In the genomic region with DNA sequence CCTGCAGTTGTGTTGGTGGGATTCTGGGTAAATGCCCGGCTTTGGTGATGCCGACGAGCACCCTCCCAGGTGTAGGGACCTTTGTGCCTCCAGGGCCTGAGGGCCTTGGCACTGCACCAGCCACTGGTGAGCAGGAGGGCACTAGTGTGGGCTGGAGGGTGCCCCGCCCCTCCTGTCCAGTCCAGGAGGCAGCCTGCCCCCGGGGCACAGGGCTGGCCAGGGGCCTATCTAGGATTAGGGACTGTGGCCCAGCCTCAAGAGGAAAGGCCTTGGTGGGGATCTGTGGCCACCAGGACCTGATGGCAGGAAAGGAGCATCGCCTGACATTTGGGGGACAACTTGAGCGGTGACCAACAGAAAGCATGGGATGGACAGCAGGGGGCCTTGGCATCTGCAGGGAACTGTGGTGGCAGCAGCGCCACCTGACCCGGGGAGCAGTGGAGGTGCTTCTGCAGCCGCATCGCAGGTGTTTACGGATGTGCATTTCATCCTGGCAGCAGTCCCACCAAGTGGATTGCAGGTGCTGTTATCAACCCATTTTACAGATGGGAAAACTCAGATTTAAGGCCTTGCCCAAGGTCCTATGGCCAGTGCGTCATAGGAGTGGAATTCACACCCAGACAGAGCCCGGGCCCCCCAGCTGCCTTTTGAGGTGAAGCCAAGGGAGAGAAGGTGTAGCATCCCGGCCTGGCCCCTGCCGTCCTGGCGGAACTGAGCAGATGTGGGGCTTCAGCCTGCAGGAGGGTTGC, we compare ENCODE assay signal across 32 cellular contexts.
"Had no signal": no experiment of that assay in that cellular context is flagged by ENCODE, and none has a peak within 500 bp of the region (broad histone marks: within the 10 kb centered on the region; RNA-seq: fewer than 3 reads in every experiment).

No MANE protein-coding gene starts in this region.

- H3K4me3 Mint-ChIP-seq: activated CD4-positive, alpha-beta memory T cell treated with anti-CD3 and anti-CD28 coated beads for 36 hours; activated naive CD4-positive, alpha-beta T cell treated with anti-CD3 and anti-CD28 coated beads for 36 hours; activated naive CD8-positive, alpha-beta T cell treated with anti-CD3 and anti-CD28 coated beads for 36 hours; activated T-helper 1 cell treated with anti-CD3 and anti-CD28 coated beads, Interleukin-12 subunit alpha, Interleukin-12 subunit beta, Interleukin-2, Interleukin-4 antibody, amounts not matched to agents 30 ng/mL and 10 ng/mL and 1 ng/mL, durations not matched to agents 14 hours and 24 hours and 36 hours; brain; naive B cell; T-helper 1 cell treated with Interleukin-12 subunit alpha and Interleukin-12 subunit beta and Interleukin-4 antibody, amounts not matched to agents 30 μg/mL and 1 μg/mL, for 36 hours had no signal

- H3K27ac Mint-ChIP-seq: activated CD4-positive, alpha-beta memory T cell treated with anti-CD3 and anti-CD28 coated beads for 36 hours; activated naive CD4-positive, alpha-beta T cell treated with anti-CD3 and anti-CD28 coated beads for 36 hours; activated naive CD8-positive, alpha-beta T cell treated with anti-CD3 and anti-CD28 coated beads for 36 hours; activated T-helper 1 cell treated with anti-CD3 and anti-CD28 coated beads, Interleukin-12 subunit alpha, Interleukin-12 subunit beta, Interleukin-2, Interleukin-4 antibody, amounts not matched to agents 30 ng/mL and 10 ng/mL and 1 ng/mL, durations not matched to agents 14 hours and 24 hours and 36 hours; brain; T-helper 1 cell treated with Interleukin-12 subunit alpha and Interleukin-12 subunit beta and Interleukin-4 antibody, amounts not matched to agents 30 μg/mL and 1 μg/mL, for 36 hours had no signal

- H3K27me3 ChIP-seq: adrenal gland, ascending aorta, cardiac muscle cell, colonic mucosa, dorsolateral prefrontal cortex, tibial nerve had no signal

- ATAC-seq: left colon, psoas muscle had no signal

- H3K9ac ChIP-seq: parathyroid adenoma had no signal

- H3K4me3 ChIP-seq: adrenal gland, ascending aorta, cardiac muscle cell, colonic mucosa, dorsolateral prefrontal cortex, psoas muscle, smooth muscle cell, tibial nerve had no signal

- H2AFZ ChIP-seq: parathyroid adenoma had no signal

- H3K27me3 Mint-ChIP-seq: activated CD4-positive, alpha-beta memory T cell treated with anti-CD3 and anti-CD28 coated beads for 36 hours; activated naive CD8-positive, alpha-beta T cell treated with anti-CD3 and anti-CD28 coated beads for 36 hours; naive B cell had no signal

- H3K27ac ChIP-seq: adrenal gland, ascending aorta, cardiac muscle cell, colonic mucosa, parathyroid adenoma, psoas muscle, tibial nerve, VCaP had no signal

- H3K4me1 Mint-ChIP-seq: activated naive CD8-positive, alpha-beta T cell treated with anti-CD3 and anti-CD28 coated beads for 36 hours; brain had no signal

- H3K4me1 ChIP-seq: adrenal gland, ascending aorta, colonic mucosa, parathyroid adenoma, psoas muscle, tibial nerve had no signal

- FAIRE-seq: islet of Langerhans, TTC549 had no signal

- H3K9me3 ChIP-seq: adrenal gland, colonic mucosa, psoas muscle had no signal

- H3K4me2 ChIP-seq: smooth muscle cell had no signal

- DNase-seq: activated CD4-positive, alpha-beta memory T cell treated with anti-CD3 and anti-CD28 coated beads for 36 hours; activated CD4-positive, alpha-beta T cell treated with anti-CD3 and anti-CD28 coated beads for 4 hours; activated CD8-positive, alpha-beta memory T cell treated with anti-CD3 and anti-CD28 coated beads, Interleukin-2, amount 50 U/mL, for 4 hours; activated naive CD4-positive, alpha-beta T cell treated with anti-CD3 and anti-CD28 coated beads for 36 hours; activated naive CD8-positive, alpha-beta T cell treated with anti-CD3 and anti-CD28 coated beads for 36 hours; activated T-cell treated with anti-CD3 and anti-CD28 coated beads, Interleukin-2, amount 50 U/mL, for 1 hour; adrenal gland; cerebellar nuclear complex; colonic mucosa; effector memory CD4-positive, alpha-beta T cell; hypothalamus; left colon; mammary epithelial cell; naive B cell; nucleus accumbens; stimulated activated CD4-positive, alpha-beta T cell treated with anti-CD3 and anti-CD28 coated beads, Interleukin-15, amount 100 ng/mL, for 24 hours; stimulated activated CD4-positive, alpha-beta T cell treated with anti-CD3 and anti-CD28 coated beads, Interleukin-2, amount 100 ng/mL, for 24 hours; stimulated activated naive CD4-positive, alpha-beta T cell; T-helper 9 cell had no signal
